ENCODE assay signal across 16 cellular contexts in genomic region chr19:7887408-7888144, GRCh38. TPM values are rescaled to one million over a fixed set of nuclear protein-coding genes. Genes with fewer than 3 reads are reported as not detected.
DNase-seq lines count a peak whose midpoint lies in the region; ATAC-seq, FAIRE-seq and TF ChIP-seq lines count a peak whose summit lies in the region.
"Had no signal": no experiment of that assay in that cellular context is flagged by ENCODE, and none has a peak within 500 bp of the region (broad histone marks: within the 10 kb centered on the region; RNA-seq: fewer than 3 reads in every experiment).

No MANE protein-coding gene starts in this region.

- ATAC-seq in HepG2 = peak; percentile 72
- no peak for ATAC-seq in right lobe of liver
- peak; percentile 6; the same call in 1 of the 2 replicates for ATAC-seq in WTC11
- no peak for ATAC-seq in HG02642 (IDR thresholded peaks at IDR 0.05; ENCODE audit: poor library complexity, unreplicated experiment)

- peaks cover 3% of the 10 kb centered on the region for H3K4me1 Mint-ChIP-seq in WTC11

- H3K36me3 Mint-ChIP-seq in WTC11 = no peaks in the 10 kb centered on the region
- H3K36me3 Mint-ChIP-seq: naive thymus-derived CD4-positive, alpha-beta T cell had no signal

- H3K27ac Mint-ChIP-seq in WTC11 = no peak overlapping the region
- H3K27ac Mint-ChIP-seq: activated CD8-positive, alpha-beta T cell treated with anti-CD3 and anti-CD28 coated beads, Interleukin-2, amount 10 ng/mL, durations not matched to agents 7 days and 5 days; naive thymus-derived CD4-positive, alpha-beta T cell had no signal

- peaks cover 7% of the 10 kb centered on the region for H3K79me2 ChIP-seq in HepG2 (ENCODE audit: insufficient read depth, low read length)

- H3K36me3 ChIP-seq in HepG2 (replicated peaks in 1 of 2; ENCODE audit: control insufficient read depth in 1 of 2, insufficient read depth in 2 of 2, low read length in 2 of 2) (no peaks in the 10 kb centered on the region), right lobe of liver (no peaks in the 10 kb centered on the region)

- H3K9me3 ChIP-seq in HepG2 (ENCODE audit: low read length) (no peaks in the 10 kb centered on the region), right lobe of liver (no peaks in the 10 kb centered on the region), iPS-18c (ENCODE audit: control insufficient read depth, insufficient read depth, low read length) (no peaks in the 10 kb centered on the region)
- H3K9me3 ChIP-seq: testis had no signal

- CTCF ChIA-PET in HepG2 (lab: Yijun Ruan, JAX; ENCODE audit: low intra/inter-chr PET ratio, low total read pairs) = no interaction called here
- CTCF ChIA-PET in WTC11 (lab: Charles Lee) = interaction anchor here (0.6 to 4.7 kb wide), 10 partner anchors 13 to 108 kb away, joined by 3 to 30 read pairs (median 9); partner anchors contain the start of genes MAP2K7 and SNAPC2

- TF ChIP-seq POLR2A in HepG2 (IDR thresholded peaks at IDR 0.05; ENCODE audit: insufficient read depth in 1 of 2, low read depth in 2 of 2, low read length in 2 of 2) = no peak
- TF ChIP-seq POLR2A in right lobe of liver (IDR thresholded peaks at IDR 0.05) = no peak

- H3K4me1 ChIP-seq in HepG2 (ENCODE audit: insufficient read depth, low read length) = peaks cover 59% of the 10 kb centered on the region
- no peaks in the 10 kb centered on the region for H3K4me1 ChIP-seq in right lobe of liver
- H3K4me1 ChIP-seq: testis had no signal

- peaks cover 56% of the 10 kb centered on the region for H3K27me3 Mint-ChIP-seq in WTC11 (ENCODE audit: low read depth)

- no peak for TF ChIP-seq RAD21 in HepG2 (CRISPR knock-in tag; IDR thresholded peaks at IDR 0.05)

- POLR2A ChIA-PET in HepG2 (lab: Yijun Ruan, JAX) (interaction anchor here (0.7 to 8.1 kb wide), 13 partner anchors 8 to 56 kb away, joined by 3 to 75 read pairs (median 6); partner anchors contain the start of genes MAP2K7, PRR36, SNAPC2 and TGFBR3L), WTC11 (lab: Charles Lee) (interaction anchor here (1.0 to 2.3 kb wide), 3 partner anchors 12 to 16 kb away, joined by 3 to 6 read pairs (median 5); partner anchors contain the start of gene MAP2K7)

- 5% methylated on average over 10 of the region's 16 CpGs for WGBS in HepG2 (ENCODE audit: low lambda C conversion rate)
- 83% methylated on average over 6 of the region's 16 CpGs for WGBS in right lobe of liver (ENCODE audit: insufficient coverage, low coverage, low lambda C conversion rate, missing lambda C conversion rate)

- H3K9ac ChIP-seq in HepG2 (ENCODE audit: insufficient read depth, low read depth, low read length) = peak overlapping the region; percentile 86; the same call in 1 of the 2 replicates

- FAIRE-seq in HepG2 (lab: Jason Lieb, UNC) = peak; percentile 36
- FAIRE-seq: TTC549 had no signal

- TF ChIP-seq EP300 in HepG2 (IDR thresholded peaks at IDR 0.05; ENCODE audit: low read depth in 2 of 2, low read length in 2 of 2) = no peak
- TF ChIP-seq EP300 in HepG2 (CRISPR knock-in tag; IDR thresholded peaks at IDR 0.05; ENCODE audit: borderline replicate concordance) = no peak

- no peaks in the 10 kb centered on the region for H4K20me1 ChIP-seq in HepG2 (ENCODE audit: insufficient read depth, low read length)

- H3K27ac ChIP-seq in HepG2 (ENCODE audit: extremely low read length, insufficient read depth, low read length) = peak overlapping the region; percentile 58
- H3K27ac ChIP-seq in right lobe of liver = no peak overlapping the region
- H3K27ac ChIP-seq: testis had no signal

- DNase-seq in HepG2 (ENCODE audit: low spot score) = no peak
- no peak for DNase-seq in right lobe of liver
- no peak for DNase-seq in WTC11 (ENCODE audit: low spot score)
- no peak for DNase-seq in NCI-H1417 treated with DMSO at 0.1 percent for 48 hours (lab: John Stamatoyannopoulos, UW)
- no peak for DNase-seq in DMS53 (lab: John Stamatoyannopoulos, UW)
- no peak for DNase-seq in NCI-H2171 (lab: John Stamatoyannopoulos, UW)
- DNase-seq: activated CD8-positive, alpha-beta T cell treated with anti-CD3 and anti-CD28 coated beads, Interleukin-2, amount 10 ng/mL, durations not matched to agents 7 days and 5 days; head of caudate nucleus; MM.1S; testis had no signal

- no peak overlapping the region for H2AFZ ChIP-seq in HepG2 (ENCODE audit: low read length)

- no peaks in the 10 kb centered on the region for H3K9me3 Mint-ChIP-seq in WTC11

- intact Hi-C loops in HepG2 (cut with micrococcal nuclease; ENCODE audit: unreplicated experiment) (no loop called here), right lobe of liver (cut with DNase I) (no loop called here)

- H3K4me3 ChIP-seq in HepG2 (replicated peaks in 1 of 3; ENCODE audit: insufficient read depth in 1 of 3, low read depth in 2 of 3, low read length in 3 of 3) = peak overlapping the region; percentile 82 to 93 (median 90)
- no peak overlapping the region for H3K4me3 ChIP-seq in right lobe of liver
- peak overlapping the region; percentile 63 for H3K4me3 ChIP-seq in iPS-18c (ENCODE audit: insufficient read depth, low read depth, low read length)

- peak overlapping the region; percentile 88 for H3K4me2 ChIP-seq in HepG2 (ENCODE audit: low read depth, low read length)

- TF ChIP-seq CTCF in HepG2 (CRISPR knock-in tag; IDR thresholded peaks at IDR 0.05) (no peak), right lobe of liver (IDR thresholded peaks at IDR 0.05) (no peak), WTC11 (IDR thresholded peaks at IDR 0.05) (no peak)

- BruUV-seq in HepG2 (replicated peaks; lab: Mats Ljungman, UMichigan) = no TSS peak

- peak overlapping the region; percentile 54 for H3K4me3 Mint-ChIP-seq in WTC11
- H3K4me3 Mint-ChIP-seq: activated CD8-positive, alpha-beta T cell treated with anti-CD3 and anti-CD28 coated beads, Interleukin-2, amount 10 ng/mL, durations not matched to agents 7 days and 5 days; naive thymus-derived CD4-positive, alpha-beta T cell had no signal

- H3K27me3 ChIP-seq in HepG2 (ENCODE audit: control insufficient read depth in 1 of 2, insufficient read depth in 2 of 2, low read length in 2 of 2) = no peaks in the 10 kb centered on the region; a peak in 1 of 5 replicates
- no peaks in the 10 kb centered on the region for H3K27me3 ChIP-seq in right lobe of liver
- H3K27me3 ChIP-seq: testis had no signal

- in situ Hi-C loops in HepG2 (cut with HindIII; ENCODE audit: extremely low pct_ligation_motif_present, low pct_unique_long_range_greater_than_20kb) = no loop called here

RNA-seq across cellular contexts. Expression of gene LRRC8E, which starts 0.7 kb away (rescaled TPM):
- 4.0 and 8.0 TPM in 2 replicates for total RNA-seq in HepG2 (2016; rRNA removed; fragmentation: Illumina TruSeq; extraction: Trizol)
- total RNA-seq in HepG2 (2016; cell fraction: cytosol; rRNA removed; fragmentation: Illumina TruSeq; extraction: Trizol; ENCODE audit: low read depth) = 0.97 and 1.0 TPM in 2 replicates
- total RNA-seq in HepG2 (2016; cell fraction: insoluble cytoplasmic fraction; rRNA removed; fragmentation: Illumina TruSeq; extraction: Trizol) = 4.0 and 9.1 TPM in 2 replicates
- 2.2 and 3.4 TPM in 2 replicates for total RNA-seq in HepG2 (2016; cell fraction: membrane; rRNA removed; fragmentation: Illumina TruSeq; extraction: Trizol)
- 7.5 and 8.2 TPM in 2 replicates for total RNA-seq in HepG2 (2016; cell fraction: nucleus; rRNA removed; fragmentation: Illumina TruSeq; extraction: Trizol)
- polyA plus RNA-seq in HepG2 (2011; rRNA removed) = 10.3 and 14.6 TPM in 2 replicates
- 6.6 and 7.8 TPM in 2 replicates for polyA plus RNA-seq in HepG2 (2011; cell fraction: cytosol; rRNA removed)
- 7.6 and 8.4 TPM in 2 replicates for polyA plus RNA-seq in HepG2 (2011; cell fraction: nucleus; rRNA removed)
- 10.1 and 12.0 TPM in 2 replicates for polyA plus RNA-seq in HepG2 (2012)
- polyA plus RNA-seq in HepG2 (2016; cell fraction: cytosol; fragmentation: Illumina TruSeq; extraction: Trizol; ENCODE audit: low read depth) = 0.41 and 0.42 TPM in 2 replicates
- polyA plus RNA-seq in HepG2 (2016; cell fraction: insoluble cytoplasmic fraction; fragmentation: Illumina TruSeq; extraction: Trizol; ENCODE audit: low read depth) = 2.8 and 3.6 TPM in 2 replicates
- 0.65 and 1.00 TPM in 2 replicates for polyA plus RNA-seq in HepG2 (2016; cell fraction: membrane; fragmentation: Illumina TruSeq; extraction: Trizol; ENCODE audit: low read depth)
- polyA plus RNA-seq in HepG2 (2016; cell fraction: nucleus; fragmentation: Illumina TruSeq; extraction: Trizol; ENCODE audit: insufficient read depth, low read depth) = 8.0 and 10.3 TPM in 2 replicates
- 13.5 and 26.2 TPM in 2 replicates for polyA minus RNA-seq in HepG2 (2011; rRNA and poly(A)+ RNA removed; ENCODE audit: low replicate concordance)
- 10.5 and 13.4 TPM in 2 replicates for polyA minus RNA-seq in HepG2 (2011; cell fraction: cytosol; rRNA and poly(A)+ RNA removed)
- polyA minus RNA-seq in HepG2 (2011; cell fraction: nucleus; rRNA and poly(A)+ RNA removed) = 5.5 and 7.0 TPM in 2 replicates
- 1 to 10 TPM; 1.5 to 9.6 (median 3.5) TPM for total RNA-seq in right lobe of liver
- total RNA-seq in WTC11 (2021) = 3.0 to 3.6 TPM (median 3.1 TPM) in 3 replicates
- total RNA-seq: activated CD8-positive, alpha-beta T cell treated with anti-CD3 and anti-CD28 coated beads, Interleukin-2, amount 10 ng/mL, durations not matched to agents 7 days and 5 days; cerebellum had no signal

RNA-seq across cellular contexts. Expression of gene PRR36, which starts 13.4 kb away (rescaled TPM):
- total RNA-seq in HepG2 (2016; rRNA removed; fragmentation: Illumina TruSeq; extraction: Trizol) (0.07 TPM in 2 replicates), right lobe of liver (under 1 TPM in 4 of 6 experiments, not detected in 2; 0.07 to 0.37 (median 0.12) TPM), WTC11 (2021) (21.9 to 34.3 TPM (median 31.0 TPM) in 3 replicates)
- total RNA-seq in HepG2 (2016; cell fraction: cytosol; rRNA removed; fragmentation: Illumina TruSeq; extraction: Trizol; ENCODE audit: low read depth) = 0.30 TPM in 1 of 2 replicates, not detected in the other
- total RNA-seq in HepG2 (2016; cell fraction: insoluble cytoplasmic fraction; rRNA removed; fragmentation: Illumina TruSeq; extraction: Trizol) = 0.09 and 0.30 TPM in 2 replicates
- total RNA-seq in HepG2 (2016; cell fraction: membrane; rRNA removed; fragmentation: Illumina TruSeq; extraction: Trizol) = 0.15 and 0.17 TPM in 2 replicates
- 0.09 and 0.22 TPM in 2 replicates for total RNA-seq in HepG2 (2016; cell fraction: nucleus; rRNA removed; fragmentation: Illumina TruSeq; extraction: Trizol)
- 0.17 TPM in 2 replicates for polyA plus RNA-seq in HepG2 (2011; rRNA removed)
- 0.05 and 0.13 TPM in 2 replicates for polyA plus RNA-seq in HepG2 (2011; cell fraction: cytosol; rRNA removed)
- polyA plus RNA-seq in HepG2 (2011; cell fraction: nucleus; rRNA removed) = 0.73 and 1.3 TPM in 2 replicates
- 1.5 and 1.8 TPM in 2 replicates for polyA plus RNA-seq in HepG2 (2012)
- polyA plus RNA-seq in HepG2 (2016; cell fraction: cytosol; fragmentation: Illumina TruSeq; extraction: Trizol; ENCODE audit: low read depth) = 0.23 and 0.25 TPM in 2 replicates
- polyA plus RNA-seq in HepG2 (2016; cell fraction: insoluble cytoplasmic fraction; fragmentation: Illumina TruSeq; extraction: Trizol; ENCODE audit: low read depth) = 0.54 and 0.83 TPM in 2 replicates
- polyA plus RNA-seq in HepG2 (2016; cell fraction: membrane; fragmentation: Illumina TruSeq; extraction: Trizol; ENCODE audit: low read depth) = 0.34 and 0.41 TPM in 2 replicates
- 1.3 and 1.5 TPM in 2 replicates for polyA plus RNA-seq in HepG2 (2016; cell fraction: nucleus; fragmentation: Illumina TruSeq; extraction: Trizol; ENCODE audit: insufficient read depth, low read depth)
- 0.34 TPM in 1 of 2 replicates, not detected in the other for polyA minus RNA-seq in HepG2 (2011; rRNA and poly(A)+ RNA removed; ENCODE audit: low replicate concordance)
- 0.97 and 1.1 TPM in 2 replicates for polyA minus RNA-seq in HepG2 (2011; cell fraction: cytosol; rRNA and poly(A)+ RNA removed)
- 0.25 and 0.26 TPM in 2 replicates for polyA minus RNA-seq in HepG2 (2011; cell fraction: nucleus; rRNA and poly(A)+ RNA removed)
- polyA plus RNA-seq: AG04450 had no signal

RNA-seq across cellular contexts. Expression of gene MAP2K7, which starts 16.1 kb away (rescaled TPM):
- total RNA-seq in HepG2 (2016; rRNA removed; fragmentation: Illumina TruSeq; extraction: Trizol) = 8.7 and 10.8 TPM in 2 replicates
- total RNA-seq in HepG2 (2016; cell fraction: cytosol; rRNA removed; fragmentation: Illumina TruSeq; extraction: Trizol; ENCODE audit: low read depth) = 3.9 and 4.1 TPM in 2 replicates
- total RNA-seq in HepG2 (2016; cell fraction: insoluble cytoplasmic fraction; rRNA removed; fragmentation: Illumina TruSeq; extraction: Trizol) = 7.6 and 11.7 TPM in 2 replicates
- total RNA-seq in HepG2 (2016; cell fraction: membrane; rRNA removed; fragmentation: Illumina TruSeq; extraction: Trizol) = 11.5 and 13.1 TPM in 2 replicates
- total RNA-seq in HepG2 (2016; cell fraction: nucleus; rRNA removed; fragmentation: Illumina TruSeq; extraction: Trizol) = 8.3 and 8.5 TPM in 2 replicates
- 9.0 and 14.8 TPM in 2 replicates for polyA plus RNA-seq in HepG2 (2011; rRNA removed)
- polyA plus RNA-seq in HepG2 (2011; cell fraction: cytosol; rRNA removed) = 8.8 and 11.2 TPM in 2 replicates
- 42.0 and 50.6 TPM in 2 replicates for polyA plus RNA-seq in HepG2 (2011; cell fraction: nucleus; rRNA removed)
- polyA plus RNA-seq in HepG2 (2012) = 17.3 and 19.9 TPM in 2 replicates
- polyA plus RNA-seq in HepG2 (2016; cell fraction: cytosol; fragmentation: Illumina TruSeq; extraction: Trizol; ENCODE audit: low read depth) = 3.9 and 4.4 TPM in 2 replicates
- 10.5 and 15.1 TPM in 2 replicates for polyA plus RNA-seq in HepG2 (2016; cell fraction: insoluble cytoplasmic fraction; fragmentation: Illumina TruSeq; extraction: Trizol; ENCODE audit: low read depth)
- polyA plus RNA-seq in HepG2 (2016; cell fraction: membrane; fragmentation: Illumina TruSeq; extraction: Trizol; ENCODE audit: low read depth) = 8.5 and 10.6 TPM in 2 replicates
- polyA plus RNA-seq in HepG2 (2016; cell fraction: nucleus; fragmentation: Illumina TruSeq; extraction: Trizol; ENCODE audit: insufficient read depth, low read depth) = 25.7 and 31.5 TPM in 2 replicates
- polyA minus RNA-seq in HepG2 (2011; rRNA and poly(A)+ RNA removed; ENCODE audit: low replicate concordance) = 17.6 and 23.5 TPM in 2 replicates
- 10.0 and 13.0 TPM in 2 replicates for polyA minus RNA-seq in HepG2 (2011; cell fraction: cytosol; rRNA and poly(A)+ RNA removed)
- 11.2 and 11.7 TPM in 2 replicates for polyA minus RNA-seq in HepG2 (2011; cell fraction: nucleus; rRNA and poly(A)+ RNA removed)
- total RNA-seq in right lobe of liver = 10 to 100 TPM in 5 of 6 experiments, 1 to 10 TPM in 1; 9.7 to 22.1 (median 15.6) TPM
- 39.4 to 46.9 TPM (median 46.3 TPM) in 3 replicates for total RNA-seq in WTC11 (2021)

RNA-seq across cellular contexts. Expression of gene TGFBR3L, which starts 27.1 kb away (rescaled TPM):
- 0.83 and 1.0 TPM in 2 replicates for total RNA-seq in HepG2 (2016; rRNA removed; fragmentation: Illumina TruSeq; extraction: Trizol)
- total RNA-seq in HepG2 (2016; cell fraction: cytosol; rRNA removed; fragmentation: Illumina TruSeq; extraction: Trizol; ENCODE audit: low read depth) = 3.2 and 3.7 TPM in 2 replicates
- total RNA-seq in HepG2 (2016; cell fraction: insoluble cytoplasmic fraction; rRNA removed; fragmentation: Illumina TruSeq; extraction: Trizol) = 0.56 and 1.1 TPM in 2 replicates
- 1.6 and 2.1 TPM in 2 replicates for total RNA-seq in HepG2 (2016; cell fraction: membrane; rRNA removed; fragmentation: Illumina TruSeq; extraction: Trizol)
- 0.81 TPM in 1 of 2 replicates, not detected in the other for total RNA-seq in HepG2 (2016; cell fraction: nucleus; rRNA removed; fragmentation: Illumina TruSeq; extraction: Trizol)
- polyA plus RNA-seq in HepG2 (2011; rRNA removed) = 0.14 and 0.20 TPM in 2 replicates
- 0.25 and 0.55 TPM in 2 replicates for polyA plus RNA-seq in HepG2 (2011; cell fraction: cytosol; rRNA removed)
- polyA plus RNA-seq in HepG2 (2011; cell fraction: nucleus; rRNA removed) = 1.0 and 1.6 TPM in 2 replicates
- polyA plus RNA-seq in HepG2 (2012) = 0.25 and 0.69 TPM in 2 replicates
- polyA plus RNA-seq in HepG2 (2016; cell fraction: cytosol; fragmentation: Illumina TruSeq; extraction: Trizol; ENCODE audit: low read depth) = 7.2 and 8.1 TPM in 2 replicates
- 0.49 and 1.4 TPM in 2 replicates for polyA plus RNA-seq in HepG2 (2016; cell fraction: insoluble cytoplasmic fraction; fragmentation: Illumina TruSeq; extraction: Trizol; ENCODE audit: low read depth)
- polyA plus RNA-seq in HepG2 (2016; cell fraction: membrane; fragmentation: Illumina TruSeq; extraction: Trizol; ENCODE audit: low read depth) = 4.1 and 4.2 TPM in 2 replicates
- 0.90 and 1.3 TPM in 2 replicates for polyA plus RNA-seq in HepG2 (2016; cell fraction: nucleus; fragmentation: Illumina TruSeq; extraction: Trizol; ENCODE audit: insufficient read depth, low read depth)
- 0.30 and 1.5 TPM in 2 replicates for polyA minus RNA-seq in HepG2 (2011; rRNA and poly(A)+ RNA removed; ENCODE audit: low replicate concordance)
- polyA minus RNA-seq in HepG2 (2011; cell fraction: cytosol; rRNA and poly(A)+ RNA removed) = not detected in 2 replicates
- not detected in 2 replicates for polyA minus RNA-seq in HepG2 (2011; cell fraction: nucleus; rRNA and poly(A)+ RNA removed)
- 1 to 10 TPM in 3 of 6 experiments, under 1 TPM in 3; 0.42 to 2.9 (median 1.3) TPM for total RNA-seq in right lobe of liver
- 4.1 to 7.4 TPM (median 6.5 TPM) in 3 replicates for total RNA-seq in WTC11 (2021)
- total RNA-seq: cerebellum had no signal
- polyA plus RNA-seq: AG04450; naive thymus-derived CD4-positive, alpha-beta T cell had no signal

RNA-seq across cellular contexts. Expression of gene SNAPC2, which starts 32.6 kb away (rescaled TPM):
- total RNA-seq in HepG2 (2016; rRNA removed; fragmentation: Illumina TruSeq; extraction: Trizol) (9.5 and 10.2 TPM in 2 replicates), right lobe of liver (1 to 10 TPM; 3.5 to 7.8 (median 5.2) TPM), WTC11 (2021) (23.2 to 24.3 TPM (median 23.7 TPM) in 3 replicates)
- total RNA-seq in HepG2 (2016; cell fraction: cytosol; rRNA removed; fragmentation: Illumina TruSeq; extraction: Trizol; ENCODE audit: low read depth) = 3.3 and 4.0 TPM in 2 replicates
- 8.2 and 10.9 TPM in 2 replicates for total RNA-seq in HepG2 (2016; cell fraction: insoluble cytoplasmic fraction; rRNA removed; fragmentation: Illumina TruSeq; extraction: Trizol)
- 6.9 and 7.4 TPM in 2 replicates for total RNA-seq in HepG2 (2016; cell fraction: membrane; rRNA removed; fragmentation: Illumina TruSeq; extraction: Trizol)
- 3.7 and 5.2 TPM in 2 replicates for total RNA-seq in HepG2 (2016; cell fraction: nucleus; rRNA removed; fragmentation: Illumina TruSeq; extraction: Trizol)
- polyA plus RNA-seq in HepG2 (2011; rRNA removed) = 12.7 and 14.9 TPM in 2 replicates
- polyA plus RNA-seq in HepG2 (2011; cell fraction: cytosol; rRNA removed) = 8.4 and 15.7 TPM in 2 replicates
- polyA plus RNA-seq in HepG2 (2011; cell fraction: nucleus; rRNA removed) = 12.8 and 13.8 TPM in 2 replicates
- 11.7 and 16.4 TPM in 2 replicates for polyA plus RNA-seq in HepG2 (2012)
- polyA plus RNA-seq in HepG2 (2016; cell fraction: cytosol; fragmentation: Illumina TruSeq; extraction: Trizol; ENCODE audit: low read depth) = 3.7 and 4.1 TPM in 2 replicates
- 11.2 and 15.9 TPM in 2 replicates for polyA plus RNA-seq in HepG2 (2016; cell fraction: insoluble cytoplasmic fraction; fragmentation: Illumina TruSeq; extraction: Trizol; ENCODE audit: low read depth)
- 6.9 and 8.4 TPM in 2 replicates for polyA plus RNA-seq in HepG2 (2016; cell fraction: membrane; fragmentation: Illumina TruSeq; extraction: Trizol; ENCODE audit: low read depth)
- polyA plus RNA-seq in HepG2 (2016; cell fraction: nucleus; fragmentation: Illumina TruSeq; extraction: Trizol; ENCODE audit: insufficient read depth, low read depth) = 13.1 and 13.7 TPM in 2 replicates
- 8.5 and 12.6 TPM in 2 replicates for polyA minus RNA-seq in HepG2 (2011; rRNA and poly(A)+ RNA removed; ENCODE audit: low replicate concordance)
- 7.2 and 7.8 TPM in 2 replicates for polyA minus RNA-seq in HepG2 (2011; cell fraction: cytosol; rRNA and poly(A)+ RNA removed)
- 1.7 and 4.4 TPM in 2 replicates for polyA minus RNA-seq in HepG2 (2011; cell fraction: nucleus; rRNA and poly(A)+ RNA removed)

Comparison
In these comparisons a context has a peak if more than half of its experiments do, and no peak if none do; other contexts are left out.
1. ATAC-seq: peak in HepG2 (single experiment) and WTC11 (single experiment); none in right lobe of liver (0 of 4) and HG02642 (single experiment).
2. H3K4me3 ChIP-seq: peak in HepG2 (3 of 3) and iPS-18c (single experiment); none in right lobe of liver (0 of 3).
3. RNA of gene PRR36, which starts 13.4 kb away (total RNA-seq): 21.9 to 34.3 TPM in WTC11; 0.07 to 0.37 TPM in right lobe of liver and 0.07 to 0.30 TPM in HepG2; every median in the first group is over 10 times any median in the second.
4. Of the 50 proteins assayed by ChIP-seq in both HepG2 and WTC11: peak only in HepG2: GABPB1, ZNF138 and ZNF281; only in WTC11: none; in both: none; in neither: 47.